ENCODE assay signal across 19 cellular contexts in the genomic region with DNA sequence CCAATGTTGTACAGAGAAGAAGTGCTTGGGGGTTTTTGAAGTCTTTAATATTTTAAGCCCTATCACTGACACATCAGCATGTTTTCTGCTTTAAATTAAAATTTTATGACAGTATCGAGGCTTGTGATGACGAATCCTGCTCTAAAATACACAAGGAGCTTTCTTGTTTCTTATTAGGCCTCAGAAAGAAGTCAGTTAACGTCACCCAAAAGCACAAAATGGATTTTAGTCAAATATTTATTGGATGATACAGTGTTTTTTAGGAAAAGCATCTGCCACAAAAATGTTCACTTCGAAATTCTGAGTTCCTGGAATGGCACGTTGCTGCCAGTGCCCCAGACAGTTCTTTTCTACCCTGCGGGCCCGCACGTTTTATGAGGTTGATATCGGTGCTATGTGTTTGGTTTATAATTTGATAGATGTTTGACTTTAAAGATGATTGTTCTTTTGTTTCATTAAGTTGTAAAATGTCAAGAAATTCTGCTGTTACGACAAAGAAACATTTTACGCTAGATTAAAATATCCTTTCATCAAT. TPM values are rescaled to one million over a fixed set of nuclear protein-coding genes. Genes with fewer than 3 reads are reported as not detected.
A peak's percentile ranks its signal among the peaks of the same experiment; 100 is the strongest.
DNase-seq lines count a peak whose midpoint lies in the region; ATAC-seq and TF ChIP-seq lines count a peak whose summit lies in the region.
"Had no signal": no experiment of that assay in that cellular context is flagged by ENCODE, and none has a peak within 500 bp of the region (broad histone marks: within the 10 kb centered on the region; RNA-seq: fewer than 3 reads in every experiment).

No MANE protein-coding gene starts in this region.

- H3K4me3 ChIP-seq in SK-N-MC (no peak overlapping the region), foreskin fibroblast (ENCODE audit: low read depth in 1 of 2, low read length in 2 of 2) (no peak overlapping the region)

- DNase-seq in AG08395 (ENCODE audit: low spot score), result peak; percentile 20
- peak; percentile 76 for DNase-seq in EH (ENCODE audit: low read depth)
- no peak for DNase-seq in SK-N-MC (ENCODE audit: low read depth, low spot score)
- peak; percentile 29 to 75 for DNase-seq in foreskin fibroblast
- no peak for DNase-seq in ureter (ENCODE audit: low spot score)
- DNase-seq in islet precursor cell, result no peak
- DNase-seq in natural killer cell treated with Interleukin-12 subunit alpha and Interleukin-12 subunit beta and Interleukin-15 and Interleukin-18, amount 100 ng/mL, for 72 hours (ENCODE audit: low spot score), result no peak
- DNase-seq in activated gamma-delta T cell (lab: John Stamatoyannopoulos, UW), result no peak
- DNase-seq: C1 segment of cervical spinal cord; CD4-positive, CD25-positive, alpha-beta regulatory T cell; CD8-positive, alpha-beta memory T cell; COR-L47; GF-D8; H9; Karpas-422; KBM-7 had no signal

- TF ChIP-seq CTCF in foreskin fibroblast (IDR thresholded peaks at IDR 0.05; ENCODE audit: low read depth, low read length), result no peak

- no peaks in the 10 kb centered on the region for H3K9me3 Mint-ChIP-seq in natural killer cell treated with Interleukin-12 subunit alpha and Interleukin-12 subunit beta and Interleukin-15 and Interleukin-18, amount 100 ng/mL, for 72 hours
- H3K9me3 Mint-ChIP-seq: CD4-positive, CD25-positive, alpha-beta regulatory T cell; CD8-positive, alpha-beta memory T cell; H9; IgD-negative memory B cell had no signal

- H3K27ac Mint-ChIP-seq in natural killer cell treated with Interleukin-12 subunit alpha and Interleukin-12 subunit beta and Interleukin-15 and Interleukin-18, amount 100 ng/mL, for 72 hours, result no peak overlapping the region
- H3K27ac Mint-ChIP-seq: B cell; CD4-positive, CD25-positive, alpha-beta regulatory T cell; CD8-positive, alpha-beta memory T cell; H9; IgD-negative memory B cell had no signal

- H3K4me1 Mint-ChIP-seq in natural killer cell treated with Interleukin-12 subunit alpha and Interleukin-12 subunit beta and Interleukin-15 and Interleukin-18, amount 100 ng/mL, for 72 hours (ENCODE audit: low read depth in 2 of 2), result no peaks in the 10 kb centered on the region
- H3K4me1 Mint-ChIP-seq: B cell; CD4-positive, CD25-positive, alpha-beta regulatory T cell; CD8-positive, alpha-beta memory T cell; H9 had no signal

- H3K9me3 ChIP-seq in SK-N-MC (ENCODE audit: low read depth, low read length), result no peaks in the 10 kb centered on the region

- no peaks in the 10 kb centered on the region for H3K36me3 ChIP-seq in SK-N-MC (ENCODE audit: insufficient read depth, low read length)

- no peaks in the 10 kb centered on the region for H3K27me3 Mint-ChIP-seq in natural killer cell treated with Interleukin-12 subunit alpha and Interleukin-12 subunit beta and Interleukin-15 and Interleukin-18, amount 100 ng/mL, for 72 hours
- H3K27me3 Mint-ChIP-seq: CD4-positive, CD25-positive, alpha-beta regulatory T cell; IgD-negative memory B cell had no signal

- no peak overlapping the region for H3K4me3 Mint-ChIP-seq in natural killer cell treated with Interleukin-12 subunit alpha and Interleukin-12 subunit beta and Interleukin-15 and Interleukin-18, amount 100 ng/mL, for 72 hours
- H3K4me3 Mint-ChIP-seq: B cell; CD4-positive, CD25-positive, alpha-beta regulatory T cell; CD8-positive, alpha-beta memory T cell; H9; IgD-negative memory B cell had no signal

- no peak for ATAC-seq in natural killer cell treated with Interleukin-12 subunit alpha and Interleukin-12 subunit beta and Interleukin-15 and Interleukin-18, amount 100 ng/mL, for 72 hours

- H3K36me3 Mint-ChIP-seq in natural killer cell treated with Interleukin-12 subunit alpha and Interleukin-12 subunit beta and Interleukin-15 and Interleukin-18, amount 100 ng/mL, for 72 hours, result no peaks in the 10 kb centered on the region
- H3K36me3 Mint-ChIP-seq: CD4-positive, CD25-positive, alpha-beta regulatory T cell; CD8-positive, alpha-beta memory T cell; IgD-negative memory B cell had no signal

- 0 out of 2 replicates have a peak overlapping the region, but pooled peaks have one; percentile 8 for H3K27ac ChIP-seq in SK-N-MC
- H3K27ac ChIP-seq: HL-60 had no signal

- no peak overlapping the region for H3K9ac ChIP-seq in SK-N-MC (ENCODE audit: insufficient read length)

RNA-seq across cellular contexts. Expression of a gene that starts 57.8 kb away (rescaled TPM):
- 23.8 TPM for total RNA-seq in ureter
- 1 to 10 TPM in 1 of 2 donors, under 1 TPM in 1; 0.21 to 1.4 TPM for total RNA-seq in natural killer cell treated with Interleukin-12 subunit alpha and Interleukin-12 subunit beta and Interleukin-15 and Interleukin-18, amount 100 ng/mL, for 72 hours
- total RNA-seq: B cell had no signal

Comparison
In these comparisons a context has a peak if more than half of its experiments do, and no peak if none do; other contexts are left out.
1. DNase-seq: peak in AG08395 (single experiment), EH (single experiment) and foreskin fibroblast (2 of 2); none in SK-N-MC (single experiment), ureter (single experiment), islet precursor cell (single experiment), natural killer cell treated with Interleukin-12 subunit alpha and Interleukin-12 subunit beta and Interleukin-15 and Interleukin-18, amount 100 ng/mL, for 72 hours (single experiment) and activated gamma-delta T cell (single experiment).
2. RNA of a gene that starts 57.8 kb away (total RNA-seq): 23.8 TPM in ureter (single experiment); 0.21 to 1.4 TPM in natural killer cell treated with Interleukin-12 subunit alpha and Interleukin-12 subunit beta and Interleukin-15 and Interleukin-18, amount 100 ng/mL, for 72 hours; every median in the first group is over 10 times any median in the second.